14 cellular contexts compared by ENCODE assay signal in the genomic region with DNA sequence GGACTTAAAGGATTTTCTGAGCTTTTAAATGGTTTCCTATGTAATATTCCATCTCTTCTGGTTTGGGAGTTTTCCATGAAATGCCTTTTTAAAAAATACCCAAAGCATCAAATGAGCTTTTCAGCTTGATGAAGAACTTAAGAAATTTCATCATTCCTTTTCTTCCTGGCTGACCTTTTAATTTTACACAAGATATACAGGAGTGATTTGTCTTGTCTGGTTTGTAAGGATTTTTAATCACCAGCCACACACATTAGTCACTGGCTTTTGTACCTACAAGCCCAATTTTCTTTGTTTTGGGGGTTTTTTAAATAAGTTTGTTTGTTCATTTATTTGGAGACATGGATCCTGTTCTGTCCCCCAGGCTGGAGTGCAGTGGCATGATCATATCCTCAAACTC.
DNase-seq lines count a peak whose midpoint lies in the region; ATAC-seq and TF ChIP-seq lines count a peak whose summit lies in the region.
"Had no signal": no experiment of that assay in that cellular context is flagged by ENCODE, and none has a peak within 500 bp of the region (broad histone marks: within the 10 kb centered on the region; RNA-seq: fewer than 3 reads in every experiment).

No MANE protein-coding gene starts in this region.

- TF ChIP-seq POLR2A in suprapubic skin (IDR thresholded peaks at IDR 0.05) (no peak), lower leg skin (IDR thresholded peaks at IDR 0.05) (no peak)

- intact Hi-C loops in activated naive CD4-positive, alpha-beta T cell treated with anti-CD3 and anti-CD28 coated beads for 36 hours (cut with micrococcal nuclease) = no loop called here
- intact Hi-C loops in lower leg skin (cut with DNase I; ENCODE audit: low total_unique reads) = no loop called here

- H3K36me3 ChIP-seq in suprapubic skin = no peaks in the 10 kb centered on the region
- H3K36me3 ChIP-seq: neural progenitor cell had no signal

- DNase-seq in activated naive CD4-positive, alpha-beta T cell treated with anti-CD3 and anti-CD28 coated beads for 36 hours = no peak
- no peak for DNase-seq in activated naive CD4-positive, alpha-beta T cell treated with Interleukin-2 at 50 U/mL for 16 hours
- no peak for DNase-seq in activated naive CD8-positive, alpha-beta T cell treated with anti-CD3 and anti-CD28 coated beads, Interleukin-2, amount 50 U/mL, for 24 hours
- DNase-seq in foreskin melanocyte (peak; percentile 64), suprapubic skin (ENCODE audit: low spot score in 2 of 2) (no peak), lower leg skin (ENCODE audit: low spot score in 2 of 2) (no peak), DMS53 (lab: John Stamatoyannopoulos, UW) (no peak), SIG-M5 treated with dmso at 0.1 percent for 504 hours (lab: John Stamatoyannopoulos, UW; ENCODE audit: unreplicated experiment) (no peak)
- DNase-seq: effector CD4-positive, alpha-beta T cell; NCI-H774; T-helper 9 cell; testis had no signal

- no peaks in the 10 kb centered on the region for H3K9me3 Mint-ChIP-seq in activated naive CD4-positive, alpha-beta T cell treated with anti-CD3 and anti-CD28 coated beads for 36 hours
- H3K9me3 Mint-ChIP-seq in activated naive CD8-positive, alpha-beta T cell treated with anti-CD3 and anti-CD28 coated beads, Interleukin-2, amount 50 U/mL, for 24 hours = peaks cover 2% of the 10 kb centered on the region
- H3K9me3 Mint-ChIP-seq: neural progenitor cell had no signal

- no peak overlapping the region for H3K4me3 ChIP-seq in suprapubic skin
- H3K4me3 ChIP-seq in lower leg skin (ENCODE audit: low read depth, poor library complexity, severe bottlenecking) = no peak overlapping the region
- H3K4me3 ChIP-seq: neural progenitor cell, testis had no signal

- no peaks in the 10 kb centered on the region for H3K27me3 Mint-ChIP-seq in activated naive CD4-positive, alpha-beta T cell treated with anti-CD3 and anti-CD28 coated beads for 36 hours (ENCODE audit: low read depth)
- H3K27me3 Mint-ChIP-seq in activated naive CD8-positive, alpha-beta T cell treated with anti-CD3 and anti-CD28 coated beads, Interleukin-2, amount 50 U/mL, for 24 hours = peaks cover 2% of the 10 kb centered on the region
- H3K27me3 Mint-ChIP-seq: B cell had no signal

- peaks cover 95% of the 10 kb centered on the region for H3K4me1 Mint-ChIP-seq in activated naive CD4-positive, alpha-beta T cell treated with anti-CD3 and anti-CD28 coated beads for 36 hours (ENCODE audit: low read depth)
- H3K4me1 Mint-ChIP-seq in activated naive CD8-positive, alpha-beta T cell treated with anti-CD3 and anti-CD28 coated beads, Interleukin-2, amount 50 U/mL, for 24 hours = peaks cover 96% of the 10 kb centered on the region

- H3K27ac Mint-ChIP-seq in activated naive CD4-positive, alpha-beta T cell treated with anti-CD3 and anti-CD28 coated beads for 36 hours = peak overlapping the region; percentile 100
- peak overlapping the region; percentile 100 for H3K27ac Mint-ChIP-seq in activated naive CD8-positive, alpha-beta T cell treated with anti-CD3 and anti-CD28 coated beads, Interleukin-2, amount 50 U/mL, for 24 hours
- H3K27ac Mint-ChIP-seq: neural progenitor cell had no signal

- no peaks in the 10 kb centered on the region for H3K27me3 ChIP-seq in suprapubic skin
- H3K27me3 ChIP-seq: neural progenitor cell, testis had no signal

- no peaks in the 10 kb centered on the region for H3K9me3 ChIP-seq in suprapubic skin
- H3K9me3 ChIP-seq: testis had no signal

- peak overlapping the region; percentile 45 for H3K4me3 Mint-ChIP-seq in activated naive CD4-positive, alpha-beta T cell treated with anti-CD3 and anti-CD28 coated beads for 36 hours
- peak overlapping the region; percentile 67 for H3K4me3 Mint-ChIP-seq in activated naive CD8-positive, alpha-beta T cell treated with anti-CD3 and anti-CD28 coated beads, Interleukin-2, amount 50 U/mL, for 24 hours
- H3K4me3 Mint-ChIP-seq: B cell, neural progenitor cell had no signal

- peak overlapping the region; percentile 59 for H3K27ac ChIP-seq in suprapubic skin
- H3K27ac ChIP-seq: neural progenitor cell had no signal

- CTCF ChIA-PET in activated naive CD4-positive, alpha-beta T cell treated with anti-CD3 and anti-CD28 coated beads for 36 hours (lab: Charles Lee) = interaction anchor here (0.9 to 3.7 kb wide), 6 partner anchors 9 to 188 kb away, joined by 3 to 15 read pairs (median 6); no protein-coding TSS in a partner anchor

- TF ChIP-seq EP300 in suprapubic skin (IDR thresholded peaks at IDR 0.05) = no peak

- TF ChIP-seq CTCF in suprapubic skin (IDR thresholded peaks at IDR 0.05) (no peak), lower leg skin (IDR thresholded peaks at IDR 0.05) (no peak)

- ATAC-seq in activated naive CD8-positive, alpha-beta T cell treated with anti-CD3 and anti-CD28 coated beads, Interleukin-2, amount 50 U/mL, for 24 hours = no peak

- H3K36me3 Mint-ChIP-seq in activated naive CD4-positive, alpha-beta T cell treated with anti-CD3 and anti-CD28 coated beads for 36 hours (ENCODE audit: low read depth) = peaks cover 39% of the 10 kb centered on the region
- peaks cover 69% of the 10 kb centered on the region for H3K36me3 Mint-ChIP-seq in activated naive CD8-positive, alpha-beta T cell treated with anti-CD3 and anti-CD28 coated beads, Interleukin-2, amount 50 U/mL, for 24 hours (ENCODE audit: low read depth)
- H3K36me3 Mint-ChIP-seq: neural progenitor cell had no signal

- peaks cover 69% of the 10 kb centered on the region for H3K4me1 ChIP-seq in suprapubic skin
- H3K4me1 ChIP-seq: neural progenitor cell had no signal
